In the genomic region with DNA sequence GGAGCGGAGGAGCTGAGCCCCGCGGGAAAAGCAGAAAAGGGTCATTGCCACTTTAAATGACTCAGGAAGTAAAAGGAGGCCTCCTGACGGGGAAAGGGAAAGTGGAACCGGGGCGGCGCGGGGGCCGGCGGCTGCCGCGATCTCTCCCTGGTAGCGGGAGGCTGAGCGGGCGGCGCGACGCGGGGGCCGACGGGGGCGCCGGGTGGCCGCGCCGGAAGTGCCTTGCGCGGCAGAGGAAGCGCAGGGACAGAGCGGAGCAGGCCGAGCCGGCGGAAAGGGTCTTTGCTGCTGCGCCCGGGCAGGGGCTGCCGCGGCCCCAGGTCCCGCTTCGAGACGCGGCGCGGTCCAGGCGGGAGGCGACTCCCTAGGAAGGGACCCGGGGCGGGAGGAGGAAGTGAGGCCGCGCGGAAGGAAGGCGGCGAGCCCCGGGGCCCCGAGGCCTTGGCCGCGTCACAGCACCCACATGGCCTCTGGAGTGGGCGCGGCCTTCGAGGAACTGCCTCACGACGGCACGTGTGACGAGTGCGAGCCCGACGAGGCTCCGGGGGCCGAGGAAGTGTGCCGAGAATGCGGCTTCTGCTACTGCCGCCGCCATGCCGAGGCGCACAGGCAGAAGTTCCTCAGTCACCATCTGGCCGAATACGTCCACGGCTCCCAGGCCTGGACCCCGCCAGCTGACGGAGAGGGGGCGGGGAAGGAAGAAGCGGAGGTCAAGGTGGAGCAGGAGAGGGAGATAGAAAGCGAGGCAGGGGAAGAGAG, we compare ENCODE assay signal across 1 cellular context.
TF ChIP-seq lines count a peak whose summit lies in the region.

A gene with protein sequence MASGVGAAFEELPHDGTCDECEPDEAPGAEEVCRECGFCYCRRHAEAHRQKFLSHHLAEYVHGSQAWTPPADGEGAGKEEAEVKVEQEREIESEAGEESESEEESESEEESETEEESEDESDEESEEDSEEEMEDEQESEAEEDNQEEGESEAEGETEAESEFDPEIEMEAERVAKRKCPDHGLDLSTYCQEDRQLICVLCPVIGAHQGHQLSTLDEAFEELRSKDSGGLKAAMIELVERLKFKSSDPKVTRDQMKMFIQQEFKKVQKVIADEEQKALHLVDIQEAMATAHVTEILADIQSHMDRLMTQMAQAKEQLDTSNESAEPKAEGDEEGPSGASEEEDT (plus strand): TSS at position 127 of the 759 bp plus-strand sequence. CDS start 337 bp downstream, at position 464.

TF ChIP-seq in K562, 482 proteins besides CTCF, POLR2A, EP300 and RAD21 (continued from another document and continues in another):
- TF ChIP-seq, protein P1, sequence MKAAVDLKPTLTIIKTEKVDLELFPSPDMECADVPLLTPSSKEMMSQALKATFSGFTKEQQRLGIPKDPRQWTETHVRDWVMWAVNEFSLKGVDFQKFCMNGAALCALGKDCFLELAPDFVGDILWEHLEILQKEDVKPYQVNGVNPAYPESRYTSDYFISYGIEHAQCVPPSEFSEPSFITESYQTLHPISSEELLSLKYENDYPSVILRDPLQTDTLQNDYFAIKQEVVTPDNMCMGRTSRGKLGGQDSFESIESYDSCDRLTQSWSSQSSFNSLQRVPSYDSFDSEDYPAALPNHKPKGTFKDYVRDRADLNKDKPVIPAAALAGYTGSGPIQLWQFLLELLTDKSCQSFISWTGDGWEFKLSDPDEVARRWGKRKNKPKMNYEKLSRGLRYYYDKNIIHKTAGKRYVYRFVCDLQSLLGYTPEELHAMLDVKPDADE (conservative IDR thresholded peaks at IDR 0.05; ENCODE audit: control insufficient read depth, low read depth, low read length) = no peak; the same call in 1 of the 2 replicates
- TF ChIP-seq PTBP1 (IDR thresholded peaks at IDR 0.05; ENCODE audit: low read depth, low read length) (no peak), ZNF174 (CRISPR knock-in tag; IDR thresholded peaks at IDR 0.05) (no peak), ZC3H11A (IDR thresholded peaks at IDR 0.05; ENCODE audit: low read depth, low read length) (no peak), RFX5 (IDR thresholded peaks at IDR 0.05; ENCODE audit: low read depth, low read length) (no peak), CBX8 (IDR thresholded peaks at IDR 0.05; ENCODE audit: borderline replicate concordance, extremely low read depth, low read depth, low read length, poor library complexity, severe bottlenecking) (no peak), ZBTB7A (IDR thresholded peaks at IDR 0.05; ENCODE audit: borderline replicate concordance, control insufficient read depth, low read depth, low read length) (no peak), PCBP2 (IDR thresholded peaks at IDR 0.05; ENCODE audit: low read depth, low read length, poor library complexity, severe bottlenecking) (no peak), LCOR (CRISPR knock-in tag; IDR thresholded peaks at IDR 0.05) (peak; percentile 98), E2F3 (CRISPR knock-in tag; IDR thresholded peaks at IDR 0.05) (peak; percentile 75), GABPB1 (CRISPR knock-in tag; IDR thresholded peaks at IDR 0.05) (peak; percentile 85), ZNF77 (CRISPR knock-in tag; IDR thresholded peaks at IDR 0.05) (no peak), ZKSCAN3 (CRISPR knock-in tag; IDR thresholded peaks at IDR 0.05) (no peak), HNRNPLL (IDR thresholded peaks at IDR 0.05; ENCODE audit: low read depth, low read length, poor library complexity, severe bottlenecking) (no peak), KDM5B (IDR thresholded peaks at IDR 0.05; ENCODE audit: insufficient replicate concordance, low read depth, low read length) (peak; percentile 45), HNRNPH1 (optimal IDR thresholded peaks at IDR 0.05; ENCODE audit: low read depth, low read length) (no peak), BRCA1 (IDR thresholded peaks at IDR 0.05) (no peak), BRCA1 (CRISPR knock-in tag; IDR thresholded peaks at IDR 0.05) (peak; percentile 96), NCOA4 (IDR thresholded peaks at IDR 0.05; ENCODE audit: partially characterized antibody) (no peak), FOS (IDR thresholded peaks at IDR 0.05; ENCODE audit: extremely low read depth, insufficient read length) (no peak), DPF2 (IDR thresholded peaks at IDR 0.05) (no peak; the same call in 1 of the 2 replicates), ZKSCAN1 (IDR thresholded peaks at IDR 0.05; ENCODE audit: low read depth, low read length) (no peak)
- TF ChIP-seq, protein P2, sequence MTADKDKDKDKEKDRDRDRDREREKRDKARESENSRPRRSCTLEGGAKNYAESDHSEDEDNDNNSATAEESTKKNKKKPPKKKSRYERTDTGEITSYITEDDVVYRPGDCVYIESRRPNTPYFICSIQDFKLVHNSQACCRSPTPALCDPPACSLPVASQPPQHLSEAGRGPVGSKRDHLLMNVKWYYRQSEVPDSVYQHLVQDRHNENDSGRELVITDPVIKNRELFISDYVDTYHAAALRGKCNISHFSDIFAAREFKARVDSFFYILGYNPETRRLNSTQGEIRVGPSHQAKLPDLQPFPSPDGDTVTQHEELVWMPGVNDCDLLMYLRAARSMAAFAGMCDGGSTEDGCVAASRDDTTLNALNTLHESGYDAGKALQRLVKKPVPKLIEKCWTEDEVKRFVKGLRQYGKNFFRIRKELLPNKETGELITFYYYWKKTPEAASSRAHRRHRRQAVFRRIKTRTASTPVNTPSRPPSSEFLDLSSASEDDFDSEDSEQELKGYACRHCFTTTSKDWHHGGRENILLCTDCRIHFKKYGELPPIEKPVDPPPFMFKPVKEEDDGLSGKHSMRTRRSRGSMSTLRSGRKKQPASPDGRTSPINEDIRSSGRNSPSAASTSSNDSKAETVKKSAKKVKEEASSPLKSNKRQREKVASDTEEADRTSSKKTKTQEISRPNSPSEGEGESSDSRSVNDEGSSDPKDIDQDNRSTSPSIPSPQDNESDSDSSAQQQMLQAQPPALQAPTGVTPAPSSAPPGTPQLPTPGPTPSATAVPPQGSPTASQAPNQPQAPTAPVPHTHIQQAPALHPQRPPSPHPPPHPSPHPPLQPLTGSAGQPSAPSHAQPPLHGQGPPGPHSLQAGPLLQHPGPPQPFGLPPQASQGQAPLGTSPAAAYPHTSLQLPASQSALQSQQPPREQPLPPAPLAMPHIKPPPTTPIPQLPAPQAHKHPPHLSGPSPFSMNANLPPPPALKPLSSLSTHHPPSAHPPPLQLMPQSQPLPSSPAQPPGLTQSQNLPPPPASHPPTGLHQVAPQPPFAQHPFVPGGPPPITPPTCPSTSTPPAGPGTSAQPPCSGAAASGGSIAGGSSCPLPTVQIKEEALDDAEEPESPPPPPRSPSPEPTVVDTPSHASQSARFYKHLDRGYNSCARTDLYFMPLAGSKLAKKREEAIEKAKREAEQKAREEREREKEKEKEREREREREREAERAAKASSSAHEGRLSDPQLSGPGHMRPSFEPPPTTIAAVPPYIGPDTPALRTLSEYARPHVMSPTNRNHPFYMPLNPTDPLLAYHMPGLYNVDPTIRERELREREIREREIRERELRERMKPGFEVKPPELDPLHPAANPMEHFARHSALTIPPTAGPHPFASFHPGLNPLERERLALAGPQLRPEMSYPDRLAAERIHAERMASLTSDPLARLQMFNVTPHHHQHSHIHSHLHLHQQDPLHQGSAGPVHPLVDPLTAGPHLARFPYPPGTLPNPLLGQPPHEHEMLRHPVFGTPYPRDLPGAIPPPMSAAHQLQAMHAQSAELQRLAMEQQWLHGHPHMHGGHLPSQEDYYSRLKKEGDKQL (CRISPR knock-in tag; IDR thresholded peaks at IDR 0.05; ENCODE audit: borderline replicate concordance) = peak; percentile 77; the same call in 1 of the 2 replicates
- TF ChIP-seq, protein P3, sequence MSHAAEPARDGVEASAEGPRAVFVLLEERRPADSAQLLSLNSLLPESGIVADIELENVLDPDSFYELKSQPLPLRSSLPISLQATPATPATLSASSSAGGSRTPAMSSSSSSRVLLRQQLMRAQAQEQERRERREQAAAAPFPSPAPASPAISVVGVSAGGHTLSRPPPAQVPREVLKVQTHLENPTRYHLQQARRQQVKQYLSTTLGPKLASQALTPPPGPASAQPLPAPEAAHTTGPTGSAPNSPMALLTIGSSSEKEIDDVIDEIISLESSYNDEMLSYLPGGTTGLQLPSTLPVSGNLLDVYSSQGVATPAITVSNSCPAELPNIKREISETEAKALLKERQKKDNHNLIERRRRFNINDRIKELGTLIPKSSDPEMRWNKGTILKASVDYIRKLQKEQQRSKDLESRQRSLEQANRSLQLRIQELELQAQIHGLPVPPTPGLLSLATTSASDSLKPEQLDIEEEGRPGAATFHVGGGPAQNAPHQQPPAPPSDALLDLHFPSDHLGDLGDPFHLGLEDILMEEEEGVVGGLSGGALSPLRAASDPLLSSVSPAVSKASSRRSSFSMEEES (CRISPR knock-in tag; IDR thresholded peaks at IDR 0.05) = no peak
- TF ChIP-seq, protein P4, sequence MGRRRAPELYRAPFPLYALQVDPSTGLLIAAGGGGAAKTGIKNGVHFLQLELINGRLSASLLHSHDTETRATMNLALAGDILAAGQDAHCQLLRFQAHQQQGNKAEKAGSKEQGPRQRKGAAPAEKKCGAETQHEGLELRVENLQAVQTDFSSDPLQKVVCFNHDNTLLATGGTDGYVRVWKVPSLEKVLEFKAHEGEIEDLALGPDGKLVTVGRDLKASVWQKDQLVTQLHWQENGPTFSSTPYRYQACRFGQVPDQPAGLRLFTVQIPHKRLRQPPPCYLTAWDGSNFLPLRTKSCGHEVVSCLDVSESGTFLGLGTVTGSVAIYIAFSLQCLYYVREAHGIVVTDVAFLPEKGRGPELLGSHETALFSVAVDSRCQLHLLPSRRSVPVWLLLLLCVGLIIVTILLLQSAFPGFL (CRISPR knock-in tag; IDR thresholded peaks at IDR 0.05) = 0 out of 2 replicates have a peak, but pooled peaks have one; percentile 87
- TF ChIP-seq, protein P5, sequence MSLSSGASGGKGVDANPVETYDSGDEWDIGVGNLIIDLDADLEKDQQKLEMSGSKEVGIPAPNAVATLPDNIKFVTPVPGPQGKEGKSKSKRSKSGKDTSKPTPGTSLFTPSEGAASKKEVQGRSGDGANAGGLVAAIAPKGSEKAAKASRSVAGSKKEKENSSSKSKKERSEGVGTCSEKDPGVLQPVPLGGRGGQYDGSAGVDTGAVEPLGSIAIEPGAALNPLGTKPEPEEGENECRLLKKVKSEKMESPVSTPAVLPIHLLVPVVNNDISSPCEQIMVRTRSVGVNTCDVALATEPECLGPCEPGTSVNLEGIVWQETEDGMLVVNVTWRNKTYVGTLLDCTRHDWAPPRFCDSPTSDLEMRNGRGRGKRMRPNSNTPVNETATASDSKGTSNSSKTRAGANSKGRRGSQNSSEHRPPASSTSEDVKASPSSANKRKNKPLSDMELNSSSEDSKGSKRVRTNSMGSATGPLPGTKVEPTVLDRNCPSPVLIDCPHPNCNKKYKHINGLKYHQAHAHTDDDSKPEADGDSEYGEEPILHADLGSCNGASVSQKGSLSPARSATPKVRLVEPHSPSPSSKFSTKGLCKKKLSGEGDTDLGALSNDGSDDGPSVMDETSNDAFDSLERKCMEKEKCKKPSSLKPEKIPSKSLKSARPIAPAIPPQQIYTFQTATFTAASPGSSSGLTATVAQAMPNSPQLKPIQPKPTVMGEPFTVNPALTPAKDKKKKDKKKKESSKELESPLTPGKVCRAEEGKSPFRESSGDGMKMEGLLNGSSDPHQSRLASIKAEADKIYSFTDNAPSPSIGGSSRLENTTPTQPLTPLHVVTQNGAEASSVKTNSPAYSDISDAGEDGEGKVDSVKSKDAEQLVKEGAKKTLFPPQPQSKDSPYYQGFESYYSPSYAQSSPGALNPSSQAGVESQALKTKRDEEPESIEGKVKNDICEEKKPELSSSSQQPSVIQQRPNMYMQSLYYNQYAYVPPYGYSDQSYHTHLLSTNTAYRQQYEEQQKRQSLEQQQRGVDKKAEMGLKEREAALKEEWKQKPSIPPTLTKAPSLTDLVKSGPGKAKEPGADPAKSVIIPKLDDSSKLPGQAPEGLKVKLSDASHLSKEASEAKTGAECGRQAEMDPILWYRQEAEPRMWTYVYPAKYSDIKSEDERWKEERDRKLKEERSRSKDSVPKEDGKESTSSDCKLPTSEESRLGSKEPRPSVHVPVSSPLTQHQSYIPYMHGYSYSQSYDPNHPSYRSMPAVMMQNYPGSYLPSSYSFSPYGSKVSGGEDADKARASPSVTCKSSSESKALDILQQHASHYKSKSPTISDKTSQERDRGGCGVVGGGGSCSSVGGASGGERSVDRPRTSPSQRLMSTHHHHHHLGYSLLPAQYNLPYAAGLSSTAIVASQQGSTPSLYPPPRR (CRISPR knock-in tag; IDR thresholded peaks at IDR 0.05; ENCODE audit: borderline replicate concordance) = no peak; the same call in 1 of the 2 replicates
